1 cellular context compared by ENCODE assay signal in the genomic region with DNA sequence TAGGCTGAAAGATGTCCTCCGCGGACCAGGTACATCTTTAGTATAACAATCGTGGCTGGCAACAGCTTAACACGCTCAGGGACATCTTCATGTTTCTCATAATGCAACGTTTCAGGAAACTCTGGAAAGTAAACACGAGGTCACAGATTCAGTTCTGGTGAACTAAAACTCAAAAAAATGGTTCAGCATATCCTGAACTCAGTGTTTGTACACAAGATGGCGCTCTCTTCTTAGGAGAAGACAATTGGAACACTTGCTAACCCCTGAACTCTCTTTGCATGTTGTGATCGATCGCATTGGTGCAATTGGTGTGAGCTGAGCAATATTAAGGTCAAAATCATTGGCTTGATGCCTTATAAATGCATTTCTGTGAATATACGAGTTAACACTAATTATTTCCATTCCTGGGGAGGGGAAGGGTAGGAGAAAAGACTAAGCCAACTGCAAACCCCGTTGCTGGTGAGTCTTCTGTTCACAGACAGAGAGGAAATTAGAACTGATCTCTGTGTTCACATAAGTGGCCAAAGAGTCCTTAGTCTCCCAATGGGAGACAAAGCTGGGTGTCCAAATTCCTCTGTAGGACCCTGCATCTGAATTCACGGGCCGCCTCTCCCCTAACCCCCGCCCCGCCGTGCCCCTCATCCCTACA.
TF ChIP-seq lines count a peak whose summit lies in the region.

No MANE protein-coding gene starts in this region.

TF ChIP-seq in K562, 482 proteins besides CTCF, POLR2A, EP300 and RAD21 (continued from another document and continues in another):
- TF ChIP-seq, protein P1, sequence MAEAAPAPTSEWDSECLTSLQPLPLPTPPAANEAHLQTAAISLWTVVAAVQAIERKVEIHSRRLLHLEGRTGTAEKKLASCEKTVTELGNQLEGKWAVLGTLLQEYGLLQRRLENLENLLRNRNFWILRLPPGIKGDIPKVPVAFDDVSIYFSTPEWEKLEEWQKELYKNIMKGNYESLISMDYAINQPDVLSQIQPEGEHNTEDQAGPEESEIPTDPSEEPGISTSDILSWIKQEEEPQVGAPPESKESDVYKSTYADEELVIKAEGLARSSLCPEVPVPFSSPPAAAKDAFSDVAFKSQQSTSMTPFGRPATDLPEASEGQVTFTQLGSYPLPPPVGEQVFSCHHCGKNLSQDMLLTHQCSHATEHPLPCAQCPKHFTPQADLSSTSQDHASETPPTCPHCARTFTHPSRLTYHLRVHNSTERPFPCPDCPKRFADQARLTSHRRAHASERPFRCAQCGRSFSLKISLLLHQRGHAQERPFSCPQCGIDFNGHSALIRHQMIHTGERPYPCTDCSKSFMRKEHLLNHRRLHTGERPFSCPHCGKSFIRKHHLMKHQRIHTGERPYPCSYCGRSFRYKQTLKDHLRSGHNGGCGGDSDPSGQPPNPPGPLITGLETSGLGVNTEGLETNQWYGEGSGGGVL (CRISPR knock-in tag; IDR thresholded peaks at IDR 0.05): no peak
- TF ChIP-seq MCM3 (IDR thresholded peaks at IDR 0.05) (no peak), ZNF830 (CRISPR knock-in tag; IDR thresholded peaks at IDR 0.05) (no peak), ZNF24 (IDR thresholded peaks at IDR 0.05) (peak; percentile 85), FOXK2 (conservative IDR thresholded peaks at IDR 0.05 in 1 of 2, IDR thresholded peaks at IDR 0.05 in 1 of 2; ENCODE audit: low read depth in 2 of 2) (peak; percentile 77 to 85; a peak in 3 of 4 replicates), DNMT1 (IDR thresholded peaks at IDR 0.05) (no peak), CC2D1A (IDR thresholded peaks at IDR 0.05) (peak; percentile 90), HSF4 (CRISPR knock-in tag; IDR thresholded peaks at IDR 0.05; ENCODE audit: borderline replicate concordance) (no peak), ILF3 (IDR thresholded peaks at IDR 0.05; ENCODE audit: borderline replicate concordance) (no peak), KHSRP (IDR thresholded peaks at IDR 0.05) (no peak), CBX3 (IDR thresholded peaks at IDR 0.05; ENCODE audit: borderline replicate concordance in 1 of 2, low read length in 2 of 2) (peak in 1 of 2 experiments; percentile 72; a peak in 1 of 3 replicates), FOXM1 (IDR thresholded peaks at IDR 0.05; ENCODE audit: low read depth) (no peak), FOXM1 (CRISPR knock-in tag; IDR thresholded peaks at IDR 0.05; ENCODE audit: low read depth) (no peak), NEUROD1 (IDR thresholded peaks at IDR 0.05; ENCODE audit: borderline replicate concordance, low read depth, low read length, partially characterized antibody) (peak; percentile 19), RCOR1 (IDR thresholded peaks at IDR 0.05; ENCODE audit: borderline replicate concordance in 1 of 2, low read depth in 2 of 2, low read length in 2 of 2) (no peak), STAG1 (CRISPR knock-in tag; IDR thresholded peaks at IDR 0.05; ENCODE audit: borderline replicate concordance) (peak; percentile 95; the same call in 1 of the 2 replicates), PHB2 (IDR thresholded peaks at IDR 0.05; ENCODE audit: low read depth) (no peak), GABPA (tag; conservative IDR thresholded peaks at IDR 0.05; ENCODE audit: low read depth) (no peak), OTX1 (CRISPR knock-in tag; IDR thresholded peaks at IDR 0.05) (no peak), WHSC1 (IDR thresholded peaks at IDR 0.05; ENCODE audit: low read length) (no peak), GTF2E2 (tag; IDR thresholded peaks at IDR 0.05) (no peak)
- TF ChIP-seq, protein P2, sequence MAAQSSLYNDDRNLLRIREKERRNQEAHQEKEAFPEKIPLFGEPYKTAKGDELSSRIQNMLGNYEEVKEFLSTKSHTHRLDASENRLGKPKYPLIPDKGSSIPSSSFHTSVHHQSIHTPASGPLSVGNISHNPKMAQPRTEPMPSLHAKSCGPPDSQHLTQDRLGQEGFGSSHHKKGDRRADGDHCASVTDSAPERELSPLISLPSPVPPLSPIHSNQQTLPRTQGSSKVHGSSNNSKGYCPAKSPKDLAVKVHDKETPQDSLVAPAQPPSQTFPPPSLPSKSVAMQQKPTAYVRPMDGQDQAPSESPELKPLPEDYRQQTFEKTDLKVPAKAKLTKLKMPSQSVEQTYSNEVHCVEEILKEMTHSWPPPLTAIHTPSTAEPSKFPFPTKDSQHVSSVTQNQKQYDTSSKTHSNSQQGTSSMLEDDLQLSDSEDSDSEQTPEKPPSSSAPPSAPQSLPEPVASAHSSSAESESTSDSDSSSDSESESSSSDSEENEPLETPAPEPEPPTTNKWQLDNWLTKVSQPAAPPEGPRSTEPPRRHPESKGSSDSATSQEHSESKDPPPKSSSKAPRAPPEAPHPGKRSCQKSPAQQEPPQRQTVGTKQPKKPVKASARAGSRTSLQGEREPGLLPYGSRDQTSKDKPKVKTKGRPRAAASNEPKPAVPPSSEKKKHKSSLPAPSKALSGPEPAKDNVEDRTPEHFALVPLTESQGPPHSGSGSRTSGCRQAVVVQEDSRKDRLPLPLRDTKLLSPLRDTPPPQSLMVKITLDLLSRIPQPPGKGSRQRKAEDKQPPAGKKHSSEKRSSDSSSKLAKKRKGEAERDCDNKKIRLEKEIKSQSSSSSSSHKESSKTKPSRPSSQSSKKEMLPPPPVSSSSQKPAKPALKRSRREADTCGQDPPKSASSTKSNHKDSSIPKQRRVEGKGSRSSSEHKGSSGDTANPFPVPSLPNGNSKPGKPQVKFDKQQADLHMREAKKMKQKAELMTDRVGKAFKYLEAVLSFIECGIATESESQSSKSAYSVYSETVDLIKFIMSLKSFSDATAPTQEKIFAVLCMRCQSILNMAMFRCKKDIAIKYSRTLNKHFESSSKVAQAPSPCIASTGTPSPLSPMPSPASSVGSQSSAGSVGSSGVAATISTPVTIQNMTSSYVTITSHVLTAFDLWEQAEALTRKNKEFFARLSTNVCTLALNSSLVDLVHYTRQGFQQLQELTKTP (IDR thresholded peaks at IDR 0.05; ENCODE audit: low read depth in 1 of 2, partially characterized antibody in 2 of 2): no peak
- TF ChIP-seq, protein P3, sequence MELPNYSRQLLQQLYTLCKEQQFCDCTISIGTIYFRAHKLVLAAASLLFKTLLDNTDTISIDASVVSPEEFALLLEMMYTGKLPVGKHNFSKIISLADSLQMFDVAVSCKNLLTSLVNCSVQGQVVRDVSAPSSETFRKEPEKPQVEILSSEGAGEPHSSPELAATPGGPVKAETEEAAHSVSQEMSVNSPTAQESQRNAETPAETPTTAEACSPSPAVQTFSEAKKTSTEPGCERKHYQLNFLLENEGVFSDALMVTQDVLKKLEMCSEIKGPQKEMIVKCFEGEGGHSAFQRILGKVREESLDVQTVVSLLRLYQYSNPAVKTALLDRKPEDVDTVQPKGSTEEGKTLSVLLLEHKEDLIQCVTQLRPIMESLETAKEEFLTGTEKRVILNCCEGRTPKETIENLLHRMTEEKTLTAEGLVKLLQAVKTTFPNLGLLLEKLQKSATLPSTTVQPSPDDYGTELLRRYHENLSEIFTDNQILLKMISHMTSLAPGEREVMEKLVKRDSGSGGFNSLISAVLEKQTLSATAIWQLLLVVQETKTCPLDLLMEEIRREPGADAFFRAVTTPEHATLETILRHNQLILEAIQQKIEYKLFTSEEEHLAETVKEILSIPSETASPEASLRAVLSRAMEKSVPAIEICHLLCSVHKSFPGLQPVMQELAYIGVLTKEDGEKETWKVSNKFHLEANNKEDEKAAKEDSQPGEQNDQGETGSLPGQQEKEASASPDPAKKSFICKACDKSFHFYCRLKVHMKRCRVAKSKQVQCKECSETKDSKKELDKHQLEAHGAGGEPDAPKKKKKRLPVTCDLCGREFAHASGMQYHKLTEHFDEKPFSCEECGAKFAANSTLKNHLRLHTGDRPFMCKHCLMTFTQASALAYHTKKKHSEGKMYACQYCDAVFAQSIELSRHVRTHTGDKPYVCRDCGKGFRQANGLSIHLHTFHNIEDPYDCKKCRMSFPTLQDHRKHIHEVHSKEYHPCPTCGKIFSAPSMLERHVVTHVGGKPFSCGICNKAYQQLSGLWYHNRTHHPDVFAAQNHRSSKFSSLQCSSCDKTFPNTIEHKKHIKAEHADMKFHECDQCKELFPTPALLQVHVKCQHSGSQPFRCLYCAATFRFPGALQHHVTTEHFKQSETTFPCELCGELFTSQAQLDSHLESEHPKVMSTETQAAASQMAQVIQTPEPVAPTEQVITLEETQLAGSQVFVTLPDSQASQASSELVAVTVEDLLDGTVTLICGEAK (IDR thresholded peaks at IDR 0.05): no peak
- TF ChIP-seq, protein P3 (CRISPR knock-in tag; IDR thresholded peaks at IDR 0.05): no peak
- TF ChIP-seq, protein P4, sequence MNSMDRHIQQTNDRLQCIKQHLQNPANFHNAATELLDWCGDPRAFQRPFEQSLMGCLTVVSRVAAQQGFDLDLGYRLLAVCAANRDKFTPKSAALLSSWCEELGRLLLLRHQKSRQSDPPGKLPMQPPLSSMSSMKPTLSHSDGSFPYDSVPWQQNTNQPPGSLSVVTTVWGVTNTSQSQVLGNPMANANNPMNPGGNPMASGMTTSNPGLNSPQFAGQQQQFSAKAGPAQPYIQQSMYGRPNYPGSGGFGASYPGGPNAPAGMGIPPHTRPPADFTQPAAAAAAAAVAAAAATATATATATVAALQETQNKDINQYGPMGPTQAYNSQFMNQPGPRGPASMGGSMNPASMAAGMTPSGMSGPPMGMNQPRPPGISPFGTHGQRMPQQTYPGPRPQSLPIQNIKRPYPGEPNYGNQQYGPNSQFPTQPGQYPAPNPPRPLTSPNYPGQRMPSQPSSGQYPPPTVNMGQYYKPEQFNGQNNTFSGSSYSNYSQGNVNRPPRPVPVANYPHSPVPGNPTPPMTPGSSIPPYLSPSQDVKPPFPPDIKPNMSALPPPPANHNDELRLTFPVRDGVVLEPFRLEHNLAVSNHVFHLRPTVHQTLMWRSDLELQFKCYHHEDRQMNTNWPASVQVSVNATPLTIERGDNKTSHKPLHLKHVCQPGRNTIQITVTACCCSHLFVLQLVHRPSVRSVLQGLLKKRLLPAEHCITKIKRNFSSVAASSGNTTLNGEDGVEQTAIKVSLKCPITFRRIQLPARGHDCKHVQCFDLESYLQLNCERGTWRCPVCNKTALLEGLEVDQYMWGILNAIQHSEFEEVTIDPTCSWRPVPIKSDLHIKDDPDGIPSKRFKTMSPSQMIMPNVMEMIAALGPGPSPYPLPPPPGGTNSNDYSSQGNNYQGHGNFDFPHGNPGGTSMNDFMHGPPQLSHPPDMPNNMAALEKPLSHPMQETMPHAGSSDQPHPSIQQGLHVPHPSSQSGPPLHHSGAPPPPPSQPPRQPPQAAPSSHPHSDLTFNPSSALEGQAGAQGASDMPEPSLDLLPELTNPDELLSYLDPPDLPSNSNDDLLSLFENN (IDR thresholded peaks at IDR 0.05; ENCODE audit: low read depth in 2 of 2, low read length in 2 of 2): no peak
- TF ChIP-seq, protein P5, sequence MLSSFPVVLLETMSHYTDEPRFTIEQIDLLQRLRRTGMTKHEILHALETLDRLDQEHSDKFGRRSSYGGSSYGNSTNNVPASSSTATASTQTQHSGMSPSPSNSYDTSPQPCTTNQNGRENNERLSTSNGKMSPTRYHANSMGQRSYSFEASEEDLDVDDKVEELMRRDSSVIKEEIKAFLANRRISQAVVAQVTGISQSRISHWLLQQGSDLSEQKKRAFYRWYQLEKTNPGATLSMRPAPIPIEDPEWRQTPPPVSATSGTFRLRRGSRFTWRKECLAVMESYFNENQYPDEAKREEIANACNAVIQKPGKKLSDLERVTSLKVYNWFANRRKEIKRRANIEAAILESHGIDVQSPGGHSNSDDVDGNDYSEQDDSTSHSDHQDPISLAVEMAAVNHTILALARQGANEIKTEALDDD (IDR thresholded peaks at IDR 0.05): peak; percentile 62
- TF ChIP-seq, protein P6, sequence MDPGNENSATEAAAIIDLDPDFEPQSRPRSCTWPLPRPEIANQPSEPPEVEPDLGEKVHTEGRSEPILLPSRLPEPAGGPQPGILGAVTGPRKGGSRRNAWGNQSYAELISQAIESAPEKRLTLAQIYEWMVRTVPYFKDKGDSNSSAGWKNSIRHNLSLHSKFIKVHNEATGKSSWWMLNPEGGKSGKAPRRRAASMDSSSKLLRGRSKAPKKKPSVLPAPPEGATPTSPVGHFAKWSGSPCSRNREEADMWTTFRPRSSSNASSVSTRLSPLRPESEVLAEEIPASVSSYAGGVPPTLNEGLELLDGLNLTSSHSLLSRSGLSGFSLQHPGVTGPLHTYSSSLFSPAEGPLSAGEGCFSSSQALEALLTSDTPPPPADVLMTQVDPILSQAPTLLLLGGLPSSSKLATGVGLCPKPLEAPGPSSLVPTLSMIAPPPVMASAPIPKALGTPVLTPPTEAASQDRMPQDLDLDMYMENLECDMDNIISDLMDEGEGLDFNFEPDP (CRISPR knock-in tag; IDR thresholded peaks at IDR 0.05): no peak
- TF ChIP-seq, protein P7, sequence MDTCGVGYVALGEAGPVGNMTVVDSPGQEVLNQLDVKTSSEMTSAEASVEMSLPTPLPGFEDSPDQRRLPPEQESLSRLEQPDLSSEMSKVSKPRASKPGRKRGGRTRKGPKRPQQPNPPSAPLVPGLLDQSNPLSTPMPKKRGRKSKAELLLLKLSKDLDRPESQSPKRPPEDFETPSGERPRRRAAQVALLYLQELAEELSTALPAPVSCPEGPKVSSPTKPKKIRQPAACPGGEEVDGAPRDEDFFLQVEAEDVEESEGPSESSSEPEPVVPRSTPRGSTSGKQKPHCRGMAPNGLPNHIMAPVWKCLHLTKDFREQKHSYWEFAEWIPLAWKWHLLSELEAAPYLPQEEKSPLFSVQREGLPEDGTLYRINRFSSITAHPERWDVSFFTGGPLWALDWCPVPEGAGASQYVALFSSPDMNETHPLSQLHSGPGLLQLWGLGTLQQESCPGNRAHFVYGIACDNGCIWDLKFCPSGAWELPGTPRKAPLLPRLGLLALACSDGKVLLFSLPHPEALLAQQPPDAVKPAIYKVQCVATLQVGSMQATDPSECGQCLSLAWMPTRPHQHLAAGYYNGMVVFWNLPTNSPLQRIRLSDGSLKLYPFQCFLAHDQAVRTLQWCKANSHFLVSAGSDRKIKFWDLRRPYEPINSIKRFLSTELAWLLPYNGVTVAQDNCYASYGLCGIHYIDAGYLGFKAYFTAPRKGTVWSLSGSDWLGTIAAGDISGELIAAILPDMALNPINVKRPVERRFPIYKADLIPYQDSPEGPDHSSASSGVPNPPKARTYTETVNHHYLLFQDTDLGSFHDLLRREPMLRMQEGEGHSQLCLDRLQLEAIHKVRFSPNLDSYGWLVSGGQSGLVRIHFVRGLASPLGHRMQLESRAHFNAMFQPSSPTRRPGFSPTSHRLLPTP (IDR thresholded peaks at IDR 0.05; ENCODE audit: borderline replicate concordance, extremely low read depth, insufficient read length): no peak
